14 cellular contexts compared by ENCODE assay signal in the genomic region with DNA sequence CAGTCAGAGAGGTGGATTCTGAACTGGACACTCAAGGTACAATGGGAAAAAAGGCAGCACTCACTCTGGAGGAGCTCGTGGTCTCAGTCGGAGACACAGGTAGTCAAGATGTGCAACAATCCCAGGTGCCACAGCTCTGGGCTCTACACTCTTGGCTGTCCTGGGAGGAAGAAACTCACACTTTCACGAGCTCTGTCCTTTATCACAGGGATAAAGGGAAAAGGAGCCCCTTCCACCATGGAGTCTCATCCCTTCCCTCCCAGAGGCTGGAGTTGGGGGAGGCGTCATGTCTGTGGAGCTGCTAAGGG. TPM values are rescaled to one million over a fixed set of nuclear protein-coding genes. Genes with fewer than 3 reads are reported as not detected.
DNase-seq lines count a peak whose midpoint lies in the region; ATAC-seq and TF ChIP-seq lines count a peak whose summit lies in the region.
"Had no signal": no experiment of that assay in that cellular context is flagged by ENCODE, and none has a peak within 500 bp of the region (broad histone marks: within the 10 kb centered on the region; RNA-seq: fewer than 3 reads in every experiment).

No MANE protein-coding gene starts in this region.

- no peak overlapping the region for H3K4me2 ChIP-seq in osteoblast (ENCODE audit: insufficient read depth, low read length)

- DNase-seq in GM10266 (ENCODE audit: extremely low spot score) (no peak), dorsolateral prefrontal cortex (no peak), osteoblast (ENCODE audit: insufficient read length, low spot score, missing footprints) (peak; percentile 53), breast epithelium (ENCODE audit: low spot score in 2 of 2) (no peak), DMS114 treated with DMSO at 0.1 percent for 48 hours (lab: John Stamatoyannopoulos, UW; ENCODE audit: unreplicated experiment) (no peak)
- DNase-seq in CD4-positive, alpha-beta memory T cell, result no peak

- CTCF ChIA-PET in HEK293 (lab: Yijun Ruan, JAX), result interaction anchor here (0.6 to 9.1 kb wide), 57 partner anchors 9 to 548 kb away, joined by 3 to 459 read pairs (median 6); partner anchors contain the start of gene ELK4
- CTCF ChIA-PET in CD4-positive, alpha-beta memory T cell (lab: Charles Lee; ENCODE audit: partially characterized antibody), result interaction anchor here (0.6 to 9.0 kb wide), 60 partner anchors 8 to 718 kb away, joined by 3 to 208 read pairs (median 5); partner anchors contain the start of gene KLHDC8A

- peaks cover 3% of the 10 kb centered on the region in 2 donors for H3K27me3 Mint-ChIP-seq in CD4-positive, alpha-beta memory T cell

- H2AFZ ChIP-seq in osteoblast (ENCODE audit: low read length), result no peak overlapping the region

- no peaks in the 10 kb centered on the region for H3K36me3 Mint-ChIP-seq in CD4-positive, alpha-beta memory T cell
- H3K36me3 Mint-ChIP-seq: CD14-positive monocyte; CD4-positive, CD25-positive, alpha-beta regulatory T cell; CD8-positive, alpha-beta memory T cell had no signal

- H3K4me1 ChIP-seq in HEK293 (ENCODE audit: control insufficient read depth, insufficient read depth, low read length) (peaks cover 4% of the 10 kb centered on the region), osteoblast (ENCODE audit: insufficient read depth, low read length) (no peaks in the 10 kb centered on the region), breast epithelium (peaks cover 0 to 3% of the 10 kb centered on the region in 2 donors)
- H3K4me1 ChIP-seq in CD4-positive, alpha-beta memory T cell (ENCODE audit: insufficient read depth, low read length), result no peaks in the 10 kb centered on the region

- TF ChIP-seq CTCF in GM10266 (IDR thresholded peaks at IDR 0.05; ENCODE audit: control insufficient read depth, insufficient read depth, low read depth, missing control alignments), result peak; percentile 22
- no peak for TF ChIP-seq CTCF in HEK293 (tag by site-specific recombination; IDR thresholded peaks at IDR 0.05)
- no peak for TF ChIP-seq CTCF in dorsolateral prefrontal cortex (IDR thresholded peaks at IDR 0.05 in 54 of 56, conservative IDR thresholded peaks at IDR 0.05 in 2 of 56; ENCODE audit: low read depth in 1 of 56, partially characterized antibody in 56 of 56)
- no peak for TF ChIP-seq CTCF in osteoblast (IDR thresholded peaks at IDR 0.05; ENCODE audit: extremely low read depth, low read depth, low read length)
- no peak for TF ChIP-seq CTCF in breast epithelium (IDR thresholded peaks at IDR 0.05)

- H3K4me1 Mint-ChIP-seq in CD4-positive, alpha-beta memory T cell, result peaks cover 0 to 5% (median 3%) of the 10 kb centered on the region in 4 donors

- no peaks in the 10 kb centered on the region for H3K9me3 Mint-ChIP-seq in CD4-positive, alpha-beta memory T cell
- H3K9me3 Mint-ChIP-seq: CD4-positive, CD25-positive, alpha-beta regulatory T cell; CD8-positive, alpha-beta memory T cell had no signal

- no peaks in the 10 kb centered on the region for H4K20me1 ChIP-seq in osteoblast (ENCODE audit: insufficient read depth, low read length)

- no peaks in the 10 kb centered on the region for H3K27me3 ChIP-seq in dorsolateral prefrontal cortex
- peaks cover 10% of the 10 kb centered on the region for H3K27me3 ChIP-seq in osteoblast (ENCODE audit: insufficient read depth, low read length)
- no peaks in the 10 kb centered on the region for H3K27me3 ChIP-seq in CD4-positive, alpha-beta memory T cell (ENCODE audit: insufficient read depth, low read length)
- H3K27me3 ChIP-seq in breast epithelium, result no peaks in the 10 kb centered on the region
- H3K27me3 ChIP-seq: BE2C, BLaER1 had no signal

- H3K4me3 Mint-ChIP-seq in CD4-positive, alpha-beta memory T cell, result no peak overlapping the region
- H3K4me3 Mint-ChIP-seq: CD14-positive monocyte; CD4-positive, CD25-positive, alpha-beta regulatory T cell; CD8-positive, alpha-beta memory T cell had no signal

- H3K79me2 ChIP-seq in osteoblast (ENCODE audit: insufficient read depth, low read length), result no peaks in the 10 kb centered on the region

- no peak for ATAC-seq in GM21528 (IDR thresholded peaks at IDR 0.05; ENCODE audit: low FRiP score, unreplicated experiment)

- POLR2A ChIA-PET in HEK293 (lab: Yijun Ruan, JAX), result interaction anchor here (1.0 kb wide), 3 partner anchors 20 to 39 kb away, joined by 3 to 7 read pairs (median 5); partner anchors contain the start of gene CDK18
- POLR2A ChIA-PET in CD4-positive, alpha-beta memory T cell (lab: Charles Lee; ENCODE audit: partially characterized antibody), result interaction anchor here (1.1 to 3.2 kb wide), 4 partner anchors 36 to 205 kb away, joined by 3 to 13 read pairs (median 4); partner anchors contain the start of gene ELK4

- H3K36me3 ChIP-seq in HEK293 (ENCODE audit: control insufficient read depth in 2 of 2, insufficient read depth in 1 of 2, low read length in 2 of 2) (peaks cover 0 to 7% of the 10 kb centered on the region in 2 experiments; a peak in 1 of 3 replicates), osteoblast (ENCODE audit: insufficient read depth, low read length) (no peaks in the 10 kb centered on the region), breast epithelium (no peaks in the 10 kb centered on the region)
- H3K36me3 ChIP-seq in CD4-positive, alpha-beta memory T cell (ENCODE audit: insufficient read depth, low read length), result no peaks in the 10 kb centered on the region
- H3K36me3 ChIP-seq: BE2C had no signal

- H3K27ac Mint-ChIP-seq in CD4-positive, alpha-beta memory T cell, result no peak overlapping the region
- H3K27ac Mint-ChIP-seq: CD14-positive monocyte; CD4-positive, CD25-positive, alpha-beta regulatory T cell; CD8-positive, alpha-beta memory T cell had no signal

- intact Hi-C loops in dorsolateral prefrontal cortex (cut with DNase I), result loop anchor here (1.0 to 10.0 kb wide), 7 partner anchors 28 to 250 kb away; partner anchors contain the start of gene ELK4 (in 1 of the 2)
- intact Hi-C loops in CD4-positive, alpha-beta memory T cell (cut with micrococcal nuclease), result loop anchor here (1.0 kb wide), 4 partner anchors 36 to 189 kb away; no protein-coding TSS in a partner anchor
- intact Hi-C loops in breast epithelium (cut with DNase I; ENCODE audit: low total_unique reads), result no loop called here

- H3K4me3 ChIP-seq in HEK293 (ENCODE audit: low read depth, low read length) (no peak overlapping the region), dorsolateral prefrontal cortex (no peak overlapping the region), osteoblast (ENCODE audit: insufficient read depth, low read length) (no peak overlapping the region), breast epithelium (no peak overlapping the region)
- H3K4me3 ChIP-seq in CD4-positive, alpha-beta memory T cell (ENCODE audit: low read length in 2 of 2), result no peak overlapping the region
- H3K4me3 ChIP-seq: BLaER1, GM12878 had no signal

- H3K27ac ChIP-seq in HEK293 (ENCODE audit: extremely low read depth, low read depth, low read length), result no peak overlapping the region
- peak overlapping the region in 33 of 59 donors; percentile 17 to 100 (median 95) for H3K27ac ChIP-seq in dorsolateral prefrontal cortex
- H3K27ac ChIP-seq in osteoblast (ENCODE audit: low read depth, low read length), result no peak overlapping the region
- no peak overlapping the region for H3K27ac ChIP-seq in CD4-positive, alpha-beta memory T cell (ENCODE audit: low read depth, low read length)
- no peak overlapping the region for H3K27ac ChIP-seq in breast epithelium
- H3K27ac ChIP-seq: BLaER1 had no signal

- no peaks in the 10 kb centered on the region for H3K9me3 ChIP-seq in HEK293 (ENCODE audit: control insufficient read depth, insufficient read depth, low read depth, low read length)
- no peaks in the 10 kb centered on the region for H3K9me3 ChIP-seq in osteoblast (ENCODE audit: low read depth, low read length)
- no peaks in the 10 kb centered on the region for H3K9me3 ChIP-seq in CD4-positive, alpha-beta memory T cell (ENCODE audit: control insufficient read depth in 1 of 2, low read length in 2 of 2)
- H3K9me3 ChIP-seq in breast epithelium, result no peaks in the 10 kb centered on the region
- H3K9me3 ChIP-seq: BE2C, BLaER1 had no signal

- no peak for TF ChIP-seq POLR2A in breast epithelium (IDR thresholded peaks at IDR 0.05)

TF ChIP-seq in HEK293, 187 proteins besides CTCF, POLR2A, EP300 and RAD21:
- TF ChIP-seq ZBTB17 (tag by site-specific recombination; IDR thresholded peaks at IDR 0.05) (peak; percentile 53; the same call in 1 of the 2 replicates), ZNF521 (tag by site-specific recombination; IDR thresholded peaks at IDR 0.05) (no peak), SP2 (tag by site-specific recombination; IDR thresholded peaks at IDR 0.05) (no peak)

RNA-seq across cellular contexts. Expression of gene CDK18, which starts 20.3 kb away (rescaled TPM):
- total RNA-seq in dorsolateral prefrontal cortex (100 to 1,000 TPM in 101 of 120 experiments, 10 to 100 TPM in 19; 55.9 to 606 (median 176) TPM), osteoblast (0.29 and 0.72 TPM in 2 replicates), breast epithelium (10 to 100 TPM in 1 of 3 donors, 1 to 10 TPM in 2; 1.4 to 12.3 (median 9.2) TPM)
- total RNA-seq in CD4-positive, alpha-beta memory T cell, result 1 to 10 TPM in 1 of 2 experiments, under 1 TPM in 1; 0.78 to 1.3 TPM
- polyA plus RNA-seq in CD4-positive, alpha-beta memory T cell, result under 1 TPM; 0.25 to 0.76 TPM
- polyA plus RNA-seq: CD4-positive, CD25-positive, alpha-beta regulatory T cell had no signal

Comparison
In these comparisons a context has a peak if more than half of its experiments do, and no peak if none do; other contexts are left out.
1. H3K27ac ChIP-seq: peak in dorsolateral prefrontal cortex (33 of 59); none in HEK293 (single experiment), osteoblast (single experiment), CD4-positive, alpha-beta memory T cell (single experiment) and breast epithelium (0 of 2).
2. RNA of gene CDK18, which starts 20.3 kb away (total RNA-seq): 55.9 to 606 TPM in dorsolateral prefrontal cortex; 1.4 to 12.3 TPM in breast epithelium, 0.78 to 1.3 TPM in CD4-positive, alpha-beta memory T cell and 0.29 to 0.72 TPM in osteoblast; every median in the first group is over 4 times any median in the second.